In the genomic region with DNA sequence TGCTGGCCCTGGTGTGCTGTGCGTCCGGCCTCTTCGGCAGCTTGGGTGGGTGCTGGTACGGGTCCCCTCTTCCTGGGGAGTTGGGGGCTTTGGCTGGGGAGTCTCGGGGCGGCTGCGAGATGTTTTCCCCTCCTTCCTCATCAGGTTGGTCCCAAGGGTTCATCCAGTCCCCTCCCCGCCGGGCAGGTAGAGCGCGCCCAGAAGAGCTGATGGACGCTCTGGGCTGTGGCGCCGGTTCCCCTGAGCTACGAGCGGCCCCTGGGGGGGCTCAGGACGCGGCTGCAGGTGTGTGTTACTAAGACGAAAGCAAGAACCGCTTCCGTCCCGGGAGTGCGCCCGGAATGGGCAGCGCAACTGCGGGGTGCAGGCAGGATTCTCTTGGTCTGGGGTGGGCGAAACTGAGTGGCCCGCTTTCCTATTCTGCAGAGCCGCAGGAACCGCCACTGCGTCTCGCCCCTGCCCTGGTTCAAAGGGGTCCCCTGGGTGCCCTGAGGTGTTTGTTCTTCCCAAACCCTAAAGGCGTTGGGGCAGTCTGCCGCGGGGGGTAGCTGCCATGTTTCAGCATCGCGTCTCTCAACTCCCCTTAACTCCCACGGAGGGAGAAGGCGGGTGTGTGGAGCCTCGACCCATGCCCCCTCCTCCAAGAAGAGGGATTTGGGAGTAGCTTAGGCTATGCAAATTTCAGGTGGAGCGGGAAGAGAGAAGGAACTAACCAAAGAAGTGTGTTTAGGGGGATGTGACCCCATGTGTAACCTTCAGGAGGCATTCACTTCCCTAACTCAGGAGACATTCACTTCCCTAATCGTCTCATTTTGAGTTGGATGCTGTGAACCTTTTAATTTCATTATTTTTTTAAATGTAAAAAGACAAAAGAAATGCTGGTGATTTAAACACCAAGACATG, we compare ENCODE assay signal across 14 cellular contexts. TPM values are rescaled to one million over a fixed set of nuclear protein-coding genes. Genes with fewer than 3 reads are reported as not detected.
DNase-seq lines count a peak whose midpoint lies in the region; ATAC-seq and TF ChIP-seq lines count a peak whose summit lies in the region.
"Had no signal": no experiment of that assay in that cellular context is flagged by ENCODE, and none has a peak within 500 bp of the region (broad histone marks: within the 10 kb centered on the region; RNA-seq: fewer than 3 reads in every experiment).

No MANE protein-coding gene starts in this region.

- no peaks in the 10 kb centered on the region for H3K36me3 Mint-ChIP-seq in activated T-cell treated with anti-CD3 and anti-CD28 coated beads, Interleukin-2, amount 50 U/mL, for 72 hours (ENCODE audit: insufficient read depth in 2 of 2)
- no peaks in the 10 kb centered on the region for H3K36me3 Mint-ChIP-seq in activated naive CD8-positive, alpha-beta T cell treated with anti-CD3 and anti-CD28 coated beads, Interleukin-2, amount 50 U/mL, for 24 hours (ENCODE audit: low read depth)
- H3K36me3 Mint-ChIP-seq in T-helper 2 cell treated with Interferon-gamma antibody and Interleukin-4, amounts not matched to agents 5 μg/mL and 100 μg/mL, for 36 hours (ENCODE audit: low read depth), result no peaks in the 10 kb centered on the region

- peaks cover 80% of the 10 kb centered on the region for H3K27me3 Mint-ChIP-seq in activated T-cell treated with anti-CD3 and anti-CD28 coated beads, Interleukin-2, amount 50 U/mL, for 72 hours (ENCODE audit: low read depth)
- peaks cover 56% of the 10 kb centered on the region for H3K27me3 Mint-ChIP-seq in activated naive CD8-positive, alpha-beta T cell treated with anti-CD3 and anti-CD28 coated beads, Interleukin-2, amount 50 U/mL, for 24 hours
- peaks cover 68% of the 10 kb centered on the region for H3K27me3 Mint-ChIP-seq in T-helper 2 cell treated with Interferon-gamma antibody and Interleukin-4, amounts not matched to agents 5 μg/mL and 100 μg/mL, for 36 hours (ENCODE audit: low read depth)

- TF ChIP-seq CTCF in lower lobe of right lung (IDR thresholded peaks at IDR 0.05) (no peak), suprapubic skin (IDR thresholded peaks at IDR 0.05) (no peak)

- no peaks in the 10 kb centered on the region for H3K9me3 Mint-ChIP-seq in activated T-cell treated with anti-CD3 and anti-CD28 coated beads, Interleukin-2, amount 50 U/mL, for 72 hours
- no peaks in the 10 kb centered on the region for H3K9me3 Mint-ChIP-seq in activated naive CD8-positive, alpha-beta T cell treated with anti-CD3 and anti-CD28 coated beads, Interleukin-2, amount 50 U/mL, for 24 hours
- no peaks in the 10 kb centered on the region for H3K9me3 Mint-ChIP-seq in T-helper 2 cell treated with Interferon-gamma antibody and Interleukin-4, amounts not matched to agents 5 μg/mL and 100 μg/mL, for 36 hours

- peak in 1 of 2 donors; percentile 15 for ATAC-seq in activated T-cell treated with anti-CD3 and anti-CD28 coated beads, Interleukin-2, amount 50 U/mL, for 72 hours (replicated peaks in 1 of 2)
- no peak for ATAC-seq in activated naive CD8-positive, alpha-beta T cell treated with anti-CD3 and anti-CD28 coated beads, Interleukin-2, amount 50 U/mL, for 24 hours
- ATAC-seq in lower lobe of right lung, result peak in 1 of 2 donors; percentile 10
- no peak for ATAC-seq in HG03521 (IDR thresholded peaks at IDR 0.05; ENCODE audit: unreplicated experiment)

- DNase-seq in activated T-cell treated with anti-CD3 and anti-CD28 coated beads, Interleukin-2, amount 50 U/mL, for 72 hours, result no peak
- no peak for DNase-seq in activated T-cell treated with anti-CD3 and anti-CD28 coated beads, Interleukin-2, amount 50 U/mL, for 1 hour
- DNase-seq in activated naive CD8-positive, alpha-beta T cell treated with anti-CD3 and anti-CD28 coated beads, Interleukin-2, amount 50 U/mL, for 24 hours, result no peak
- DNase-seq in lower lobe of right lung, result no peak
- no peak for DNase-seq in suprapubic skin (ENCODE audit: low spot score in 2 of 2)
- DNase-seq in OCI-M1 (lab: John Stamatoyannopoulos, UW), result no peak
- DNase-seq in T-helper 2 cell treated with Interferon-gamma antibody and Interleukin-4, amounts not matched to agents 5 μg/mL and 100 μg/mL, for 36 hours (ENCODE audit: low spot score), result no peak
- DNase-seq: activated CD4-positive, CD25-positive, alpha-beta regulatory T cell treated with anti-CD3 and anti-CD28 coated beads, Interleukin-2, amount 50 U/mL, for 72 hours; amniotic stem cell had no signal

- no peak overlapping the region for H3K27ac Mint-ChIP-seq in activated T-cell treated with anti-CD3 and anti-CD28 coated beads, Interleukin-2, amount 50 U/mL, for 72 hours
- H3K27ac Mint-ChIP-seq in activated naive CD8-positive, alpha-beta T cell treated with anti-CD3 and anti-CD28 coated beads, Interleukin-2, amount 50 U/mL, for 24 hours, result no peak overlapping the region
- no peak overlapping the region for H3K27ac Mint-ChIP-seq in T-helper 2 cell treated with Interferon-gamma antibody and Interleukin-4, amounts not matched to agents 5 μg/mL and 100 μg/mL, for 36 hours

- TF ChIP-seq POLR2A in suprapubic skin (IDR thresholded peaks at IDR 0.05), result no peak

- H3K4me1 ChIP-seq in lower lobe of right lung (peaks cover 19% of the 10 kb centered on the region), suprapubic skin (peaks cover 18% of the 10 kb centered on the region)
- H3K4me1 ChIP-seq: SJSA1 had no signal

- H3K36me3 ChIP-seq in lower lobe of right lung (no peaks in the 10 kb centered on the region), suprapubic skin (no peaks in the 10 kb centered on the region)
- H3K36me3 ChIP-seq: ovary, SJSA1 had no signal

- H3K9me3 ChIP-seq in lower lobe of right lung (no peaks in the 10 kb centered on the region), suprapubic skin (no peaks in the 10 kb centered on the region)
- H3K9me3 ChIP-seq: ovary, SJSA1 had no signal

- 18% methylated on average over 24 of the region's 42 CpGs for WGBS in suprapubic skin

- H3K27ac ChIP-seq in lower lobe of right lung (no peak overlapping the region), suprapubic skin (no peak overlapping the region)
- H3K27ac ChIP-seq: ovary, SJSA1 had no signal

- H3K4me1 Mint-ChIP-seq in activated T-cell treated with anti-CD3 and anti-CD28 coated beads, Interleukin-2, amount 50 U/mL, for 72 hours (ENCODE audit: low read depth), result peaks cover 12% of the 10 kb centered on the region
- H3K4me1 Mint-ChIP-seq in activated naive CD8-positive, alpha-beta T cell treated with anti-CD3 and anti-CD28 coated beads, Interleukin-2, amount 50 U/mL, for 24 hours, result peaks cover 11% of the 10 kb centered on the region
- no peaks in the 10 kb centered on the region for H3K4me1 Mint-ChIP-seq in T-helper 2 cell treated with Interferon-gamma antibody and Interleukin-4, amounts not matched to agents 5 μg/mL and 100 μg/mL, for 36 hours (ENCODE audit: low read depth)

- H3K4me3 ChIP-seq in lower lobe of right lung, result peak overlapping the region; percentile 50
- peak overlapping the region; percentile 51 for H3K4me3 ChIP-seq in suprapubic skin
- H3K4me3 ChIP-seq: SJSA1 had no signal

- intact Hi-C loops in lower lobe of right lung (cut with DNase I), result no loop called here

- H3K4me3 Mint-ChIP-seq in activated T-cell treated with anti-CD3 and anti-CD28 coated beads, Interleukin-2, amount 50 U/mL, for 72 hours, result peak overlapping the region; percentile 56 to 69
- peak overlapping the region; percentile 17 for H3K4me3 Mint-ChIP-seq in activated naive CD8-positive, alpha-beta T cell treated with anti-CD3 and anti-CD28 coated beads, Interleukin-2, amount 50 U/mL, for 24 hours
- no peak overlapping the region for H3K4me3 Mint-ChIP-seq in T-helper 2 cell treated with Interferon-gamma antibody and Interleukin-4, amounts not matched to agents 5 μg/mL and 100 μg/mL, for 36 hours

- H3K27me3 ChIP-seq in lower lobe of right lung (ENCODE audit: low read depth) (peaks cover 50% of the 10 kb centered on the region), suprapubic skin (peaks cover 59% of the 10 kb centered on the region)
- H3K27me3 ChIP-seq: ovary had no signal

- no peak for TF ChIP-seq EP300 in suprapubic skin (IDR thresholded peaks at IDR 0.05)

RNA-seq across cellular contexts. Expression of a gene that starts 1.2 kb away (rescaled TPM):
- not detected for total RNA-seq in activated T-cell treated with anti-CD3 and anti-CD28 coated beads, Interleukin-2, amount 50 U/mL, for 72 hours
- total RNA-seq in lower lobe of right lung, result 3.5 TPM
- under 1 TPM; 0.11 to 0.57 (median 0.34) TPM for total RNA-seq in suprapubic skin
- total RNA-seq: epithelial cell of proximal tubule, kidney epithelial cell had no signal
